In genomic region chr3:156161172-156161571, GRCh38 we compare ENCODE assay signal across 1 cellular context.
TF ChIP-seq lines count a peak whose summit lies in the region.

No MANE protein-coding gene starts in this region.

TF ChIP-seq in HEK293, 187 proteins besides CTCF, POLR2A, EP300 and RAD21 (continued from another document and continues in another):
- TF ChIP-seq KLF8 (tag by site-specific recombination; IDR thresholded peaks at IDR 0.05) (peak; percentile 79), YY2 (tag by site-specific recombination; IDR thresholded peaks at IDR 0.05) (0 out of 2 replicates have a peak, but pooled peaks have one; percentile 49), TSHZ1 (tag by site-specific recombination; IDR thresholded peaks at IDR 0.05; ENCODE audit: borderline replicate concordance) (peak; percentile 90; the same call in 1 of the 2 replicates), ZNF558 (tag by site-specific recombination; IDR thresholded peaks at IDR 0.05) (peak; percentile 68; the same call in 1 of the 2 replicates), ZNF776 (tag by site-specific recombination; IDR thresholded peaks at IDR 0.05; ENCODE audit: borderline replicate concordance) (no peak), SP3 (tag by site-specific recombination; IDR thresholded peaks at IDR 0.05) (peak; percentile 50; the same call in 1 of the 2 replicates), HIC1 (tag by site-specific recombination; IDR thresholded peaks at IDR 0.05) (peak; percentile 74), ZNF24 (tag by site-specific recombination; IDR thresholded peaks at IDR 0.05) (peak; percentile 95; the same call in 1 of the 2 replicates), ATF2 (tag by site-specific recombination; IDR thresholded peaks at IDR 0.05; ENCODE audit: low read depth) (peak; percentile 92), GLIS2 (tag by site-specific recombination; IDR thresholded peaks at IDR 0.05) (peak; percentile 53; the same call in 1 of the 2 replicates), ZFP69B (tag by site-specific recombination; IDR thresholded peaks at IDR 0.05) (peak; percentile 83), ZFP3 (tag by site-specific recombination; IDR thresholded peaks at IDR 0.05; ENCODE audit: low read depth) (0 out of 2 replicates have a peak, but pooled peaks have one; percentile 21), KLF1 (tag by site-specific recombination; IDR thresholded peaks at IDR 0.05) (peak; percentile 72), ZNF596 (tag by site-specific recombination; IDR thresholded peaks at IDR 0.05) (no peak), KLF7 (tag by site-specific recombination; IDR thresholded peaks at IDR 0.05; ENCODE audit: borderline replicate concordance) (peak; percentile 94), BCL6B (tag by site-specific recombination; IDR thresholded peaks at IDR 0.05) (peak; percentile 72), ZNF398 (tag by site-specific recombination; IDR thresholded peaks at IDR 0.05) (peak; percentile 85), PRDM6 (tag by site-specific recombination; IDR thresholded peaks at IDR 0.05) (peak; percentile 87), ZNF423 (tag by site-specific recombination; IDR thresholded peaks at IDR 0.05) (peak; percentile 71; the same call in 1 of the 2 replicates), GFI1B (tag by site-specific recombination; IDR thresholded peaks at IDR 0.05) (peak; percentile 93), REPIN1 (tag by site-specific recombination; IDR thresholded peaks at IDR 0.05; ENCODE audit: low read depth) (no peak), ZNF837 (tag by site-specific recombination; IDR thresholded peaks at IDR 0.05) (no peak), HOXC10 (CRISPR knock-in tag; IDR thresholded peaks at IDR 0.05) (no peak), ZSCAN5A (tag by site-specific recombination; IDR thresholded peaks at IDR 0.05) (peak; percentile 79; the same call in 1 of the 2 replicates), KLF17 (tag by site-specific recombination; IDR thresholded peaks at IDR 0.05) (peak; percentile 88), ZNF677 (tag by site-specific recombination; IDR thresholded peaks at IDR 0.05) (no peak), ZNF19 (tag by site-specific recombination; IDR thresholded peaks at IDR 0.05; ENCODE audit: low read depth) (0 out of 2 replicates have a peak, but pooled peaks have one; percentile 31), KLF10 (tag by site-specific recombination; IDR thresholded peaks at IDR 0.05) (peak; percentile 94), ZNF792 (tag by site-specific recombination; IDR thresholded peaks at IDR 0.05) (no peak), YY1 (tag by site-specific recombination; IDR thresholded peaks at IDR 0.05) (0 out of 2 replicates have a peak, but pooled peaks have one; percentile 34), ZNF404 (tag by site-specific recombination; IDR thresholded peaks at IDR 0.05) (no peak), ZNF544 (tag by site-specific recombination; IDR thresholded peaks at IDR 0.05) (no peak), PRDM10 (tag by site-specific recombination; IDR thresholded peaks at IDR 0.05) (peak; percentile 38; the same call in 1 of the 2 replicates), GLI2 (tag by site-specific recombination; IDR thresholded peaks at IDR 0.05; ENCODE audit: borderline replicate concordance, low read depth) (peak; percentile 93), INSM2 (tag by site-specific recombination; IDR thresholded peaks at IDR 0.05) (peak; percentile 94)
